In the genomic region with DNA sequence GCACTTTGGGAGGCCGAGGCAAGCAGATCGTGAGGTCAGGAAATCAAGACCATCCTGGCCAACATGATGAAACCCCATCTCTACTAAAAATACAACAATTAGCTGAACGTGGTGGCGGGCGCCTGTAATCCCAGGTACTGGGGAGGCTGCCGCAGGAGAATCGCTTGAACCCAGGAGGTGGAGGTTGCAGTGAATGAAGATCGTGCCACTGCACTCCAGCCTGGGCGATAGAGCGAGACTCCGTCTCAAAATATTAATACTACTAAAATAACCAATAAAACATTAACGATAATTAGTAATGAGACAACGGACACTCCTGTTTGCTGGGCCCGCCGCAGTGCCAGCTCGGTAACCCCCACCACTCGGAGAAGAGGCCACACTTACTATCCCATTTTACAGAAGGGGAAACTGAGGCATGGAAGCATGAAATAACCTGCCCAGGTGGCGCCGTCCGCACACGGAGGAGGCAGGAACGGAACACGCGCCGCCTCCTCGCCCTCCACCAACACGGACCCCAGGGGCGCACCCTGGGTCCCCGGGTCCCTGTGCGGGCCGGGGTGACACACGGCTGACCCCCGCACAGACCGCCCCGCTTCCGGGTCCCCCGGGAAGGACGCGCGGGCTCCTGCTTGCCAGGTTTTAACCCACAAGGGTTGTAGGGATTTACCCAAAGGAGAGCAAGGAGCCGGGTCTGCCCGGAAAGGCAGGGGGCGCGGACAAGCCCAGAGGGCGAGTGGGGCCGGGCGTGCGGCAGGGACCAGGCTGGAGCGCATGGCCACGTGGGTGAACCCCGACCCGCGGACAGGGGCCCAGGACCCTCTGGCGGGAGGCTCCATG, we compare ENCODE assay signal across 10 cellular contexts. TPM values are rescaled to one million over a fixed set of nuclear protein-coding genes. Genes with fewer than 3 reads are reported as not detected.
DNase-seq lines count a peak whose midpoint lies in the region; ATAC-seq and TF ChIP-seq lines count a peak whose summit lies in the region.
"Had no signal": no experiment of that assay in that cellular context is flagged by ENCODE, and none has a peak within 500 bp of the region (broad histone marks: within the 10 kb centered on the region; RNA-seq: fewer than 3 reads in every experiment).

No MANE protein-coding gene starts in this region.

- BruUV-seq in Calu3 (replicated peaks; lab: Mats Ljungman, UMichigan) = no TSS peak

- H3K9me3 Mint-ChIP-seq in Calu3 (ENCODE audit: low read depth, unreplicated experiment) = no peaks in the 10 kb centered on the region
- H3K9me3 Mint-ChIP-seq in activated T-cell treated with anti-CD3 and anti-CD28 coated beads, Interleukin-2, amount 50 U/mL, for 72 hours = no peaks in the 10 kb centered on the region
- no peaks in the 10 kb centered on the region for H3K9me3 Mint-ChIP-seq in memory B cell

- 52 to 79% methylated on average over 42 to 51 of the region's 54 CpGs for WGBS in testis, 2 donors

- no peak overlapping the region for H3K27ac ChIP-seq in testis

- no peak for TF ChIP-seq POLR2A in testis (IDR thresholded peaks at IDR 0.05)

- H3K4me3 ChIP-seq in testis = peak overlapping the region in 1 of 2 donors; percentile 15

- no peaks in the 10 kb centered on the region for H3K9me3 ChIP-seq in testis

- H3K27ac Mint-ChIP-seq in Calu3 (ENCODE audit: unreplicated experiment) (no peak overlapping the region), memory B cell (peak overlapping the region; percentile 94)
- no peak overlapping the region for H3K27ac Mint-ChIP-seq in activated T-cell treated with anti-CD3 and anti-CD28 coated beads, Interleukin-2, amount 50 U/mL, for 72 hours

- peak overlapping the region; percentile 73 for H3K4me3 Mint-ChIP-seq in Calu3 (ENCODE audit: low read depth, unreplicated experiment)
- peak overlapping the region; percentile 59 to 73 for H3K4me3 Mint-ChIP-seq in activated T-cell treated with anti-CD3 and anti-CD28 coated beads, Interleukin-2, amount 50 U/mL, for 72 hours
- peak overlapping the region; percentile 70 for H3K4me3 Mint-ChIP-seq in memory B cell

- CTCF ChIA-PET in Calu3 (lab: Charles Lee) = no interaction called here

- no peaks in the 10 kb centered on the region for H3K36me3 ChIP-seq in testis (ENCODE audit: low read depth, missing control alignments)

- H3K27me3 Mint-ChIP-seq in Calu3 (ENCODE audit: unreplicated experiment) = no peaks in the 10 kb centered on the region
- H3K27me3 Mint-ChIP-seq in activated T-cell treated with anti-CD3 and anti-CD28 coated beads, Interleukin-2, amount 50 U/mL, for 72 hours (ENCODE audit: low read depth) = no peaks in the 10 kb centered on the region
- H3K27me3 Mint-ChIP-seq in memory B cell = no peaks in the 10 kb centered on the region

- no peaks in the 10 kb centered on the region for H3K27me3 ChIP-seq in testis

- H3K4me1 Mint-ChIP-seq in Calu3 (ENCODE audit: low read depth, unreplicated experiment) (peaks cover 8% of the 10 kb centered on the region), memory B cell (peaks cover 24% of the 10 kb centered on the region)
- H3K4me1 Mint-ChIP-seq in activated T-cell treated with anti-CD3 and anti-CD28 coated beads, Interleukin-2, amount 50 U/mL, for 72 hours (ENCODE audit: low read depth) = peaks cover 50% of the 10 kb centered on the region

- intact Hi-C loops in Calu3 (cut with micrococcal nuclease; ENCODE audit: unreplicated experiment) (no loop called here), testis (cut with DNase I; ENCODE audit: low total_unique reads) (no loop called here)

- TF ChIP-seq CTCF in Calu3 (IDR thresholded peaks at IDR 0.05; ENCODE audit: unreplicated experiment) (no peak), testis (IDR thresholded peaks at IDR 0.05) (no peak)

- no peak for ATAC-seq in activated T-cell treated with anti-CD3 and anti-CD28 coated beads, Interleukin-2, amount 50 U/mL, for 72 hours (replicated peaks in 1 of 2)
- ATAC-seq in memory B cell (ENCODE audit: low read depth) = no peak
- no peak for ATAC-seq in GM21825 (IDR thresholded peaks at IDR 0.05; ENCODE audit: unreplicated experiment)
- no peak for ATAC-seq in HG03432 (IDR thresholded peaks at IDR 0.05; ENCODE audit: unreplicated experiment)

- no peak for DNase-seq in Calu3
- DNase-seq in activated T-cell treated with anti-CD3 and anti-CD28 coated beads, Interleukin-2, amount 50 U/mL, for 72 hours = no peak
- DNase-seq in memory B cell (ENCODE audit: low spot score in 2 of 2) = peak in 1 of 2 donors; percentile 49
- no peak for DNase-seq in testis
- DNase-seq: activated CD4-positive, alpha-beta T cell treated with anti-CD3 and anti-CD28 coated beads for 4 hours; EL; NCI-H524 treated with DMSO at 0.1 percent for 48 hours had no signal

- peaks cover 4% of the 10 kb centered on the region for H3K4me1 ChIP-seq in testis

- H3K36me3 Mint-ChIP-seq in Calu3 (ENCODE audit: insufficient read depth, unreplicated experiment) (peaks cover 29% of the 10 kb centered on the region), memory B cell (peaks cover 9% of the 10 kb centered on the region)
- H3K36me3 Mint-ChIP-seq in activated T-cell treated with anti-CD3 and anti-CD28 coated beads, Interleukin-2, amount 50 U/mL, for 72 hours (ENCODE audit: insufficient read depth in 2 of 2) = peaks cover 4 to 9% of the 10 kb centered on the region in 2 donors

RNA-seq across cellular contexts. Expression of a gene that starts 1.6 kb away (rescaled TPM):
- 54.0 and 55.5 TPM in 2 replicates for total RNA-seq in Calu3 (2022)
- 100 to 1,000 TPM; 109 to 126 TPM for total RNA-seq in activated T-cell treated with anti-CD3 and anti-CD28 coated beads, Interleukin-2, amount 50 U/mL, for 72 hours
- total RNA-seq in testis = 10 to 100 TPM; 24.6 to 30.1 TPM
- 19.2 TPM for polyA plus RNA-seq in testis (ENCODE audit: insufficient read depth, low read depth, low replicate concordance)

RNA-seq across cellular contexts. Expression of a gene that starts 5.7 kb away (rescaled TPM):
- not detected in 2 replicates for total RNA-seq in Calu3 (2022)
- 1 to 10 TPM; 1.0 to 3.6 TPM for total RNA-seq in activated T-cell treated with anti-CD3 and anti-CD28 coated beads, Interleukin-2, amount 50 U/mL, for 72 hours
- total RNA-seq in testis = not detected
- not detected for polyA plus RNA-seq in testis (ENCODE audit: insufficient read depth, low read depth, low replicate concordance)
- total RNA-seq: myocyte had no signal

RNA-seq across cellular contexts. Expression of a gene that starts 14.4 kb away (rescaled TPM):
- 0.85 and 1.6 TPM in 2 replicates for total RNA-seq in Calu3 (2022)
- 10 to 100 TPM; 31.7 to 34.0 TPM for total RNA-seq in activated T-cell treated with anti-CD3 and anti-CD28 coated beads, Interleukin-2, amount 50 U/mL, for 72 hours
- 10 to 100 TPM; 15.3 to 26.5 TPM for total RNA-seq in testis
- 38.2 TPM for polyA plus RNA-seq in testis (ENCODE audit: insufficient read depth, low read depth, low replicate concordance)

RNA-seq across cellular contexts. Expression of a gene that starts 18.1 kb away (rescaled TPM):
- total RNA-seq in Calu3 (2022) (not detected in 2 replicates), testis (not detected)
- total RNA-seq in activated T-cell treated with anti-CD3 and anti-CD28 coated beads, Interleukin-2, amount 50 U/mL, for 72 hours = not detected
- not detected for polyA plus RNA-seq in testis (ENCODE audit: insufficient read depth, low read depth, low replicate concordance)
- total RNA-seq: myocyte had no signal

RNA-seq across cellular contexts. Expression of a gene that starts 18.4 kb away (rescaled TPM):
- 21.4 and 22.4 TPM in 2 replicates for total RNA-seq in Calu3 (2022)
- total RNA-seq in activated T-cell treated with anti-CD3 and anti-CD28 coated beads, Interleukin-2, amount 50 U/mL, for 72 hours = 10 to 100 TPM; 59.8 to 62.2 TPM
- 100 to 1,000 TPM in 1 of 2 donors, 10 to 100 TPM in 1; 94.7 to 124 TPM for total RNA-seq in testis
- polyA plus RNA-seq in testis (ENCODE audit: insufficient read depth, low read depth, low replicate concordance) = 50.7 TPM
